ENCODE assay signal across 8 cellular contexts in genomic region chr1:27321813-27322568, GRCh38. TPM values are rescaled to one million over a fixed set of nuclear protein-coding genes. Genes with fewer than 3 reads are reported as not detected.
DNase-seq lines count a peak whose midpoint lies in the region; ATAC-seq, FAIRE-seq and TF ChIP-seq lines count a peak whose summit lies in the region.

TSS of gene TMEM222 (plus strand) at chr1:27322163. CDS start at chr1:27322198, 35 bp downstream.

- H3K36me3 Mint-ChIP-seq in T-helper 2 cell treated with Interferon-gamma antibody and Interleukin-4, amounts not matched to agents 5 μg/mL and 100 μg/mL, for 36 hours (ENCODE audit: low read depth): peaks cover 22% of the 10 kb centered on the region

- peaks cover 19% of the 10 kb centered on the region for H3K4me1 Mint-ChIP-seq in T-helper 2 cell treated with Interferon-gamma antibody and Interleukin-4, amounts not matched to agents 5 μg/mL and 100 μg/mL, for 36 hours (ENCODE audit: low read depth)

- H3K9me3 ChIP-seq in ascending aorta: no peaks in the 10 kb centered on the region
- H3K9me3 ChIP-seq in right atrium auricular region: no peaks in the 10 kb centered on the region

- peak in 2 of 3 experiments; percentile 33 to 40 for TF ChIP-seq CTCF in ascending aorta (IDR thresholded peaks at IDR 0.05)
- peak in 1 of 2 donors; percentile 30 for TF ChIP-seq CTCF in right atrium auricular region (IDR thresholded peaks at IDR 0.05)

- peak within 1 kb of the TSS; percentile 89 to 95 for H3K27ac ChIP-seq in ascending aorta
- H3K27ac ChIP-seq in right atrium auricular region: peak within 1 kb of the TSS; percentile 85 to 90

- H3K36me3 ChIP-seq in ascending aorta (peaks cover 7 to 18% of the 10 kb centered on the region in 2 donors), right atrium auricular region (peaks cover 10% of the 10 kb centered on the region)

- FAIRE-seq in urothelium cell line (lab: Jason Lieb, UNC): peak; percentile 69

- intact Hi-C loops in ascending aorta (cut with DNase I): loop anchor here (1.0 kb wide), 1 partner anchor 43 kb away; no protein-coding TSS in a partner anchor

- H3K27me3 Mint-ChIP-seq in T-helper 2 cell treated with Interferon-gamma antibody and Interleukin-4, amounts not matched to agents 5 μg/mL and 100 μg/mL, for 36 hours (ENCODE audit: low read depth): peaks cover 3% of the 10 kb centered on the region

- peak within 1 kb of the TSS; percentile 85 to 97 for H3K4me3 ChIP-seq in ascending aorta
- peak within 1 kb of the TSS; percentile 74 to 88 for H3K4me3 ChIP-seq in right atrium auricular region

- H3K27me3 ChIP-seq in ascending aorta (no peaks in the 10 kb centered on the region), right atrium auricular region (no peaks in the 10 kb centered on the region)

- H3K4me1 ChIP-seq in ascending aorta: peaks cover 0 to 12% of the 10 kb centered on the region in 2 donors
- peaks cover 0 to 30% of the 10 kb centered on the region in 2 donors for H3K4me1 ChIP-seq in right atrium auricular region

- ATAC-seq in GM18508 (IDR thresholded peaks at IDR 0.05; ENCODE audit: insufficient read depth, unreplicated experiment) (peak; percentile 49), HG02981 (IDR thresholded peaks at IDR 0.05; ENCODE audit: unreplicated experiment) (peak; percentile 94)

- DNase-seq in NCI-H2029 (lab: John Stamatoyannopoulos, UW) (peak; percentile 93), ascending aorta (ENCODE audit: low spot score in 2 of 2) (peak; percentile 88 to 98), right atrium auricular region (ENCODE audit: low spot score) (peak; percentile 97), pulmonary artery endothelial cell (ENCODE audit: low read depth, low spot score) (peak; percentile 89), urothelium cell line (ENCODE audit: low spot score) (peak; percentile 98)
- peak; percentile 99 for DNase-seq in T-helper 2 cell treated with Interferon-gamma antibody and Interleukin-4, amounts not matched to agents 5 μg/mL and 100 μg/mL, for 36 hours (ENCODE audit: low spot score)

- peak within 1 kb of the TSS; percentile 93 for H3K27ac Mint-ChIP-seq in T-helper 2 cell treated with Interferon-gamma antibody and Interleukin-4, amounts not matched to agents 5 μg/mL and 100 μg/mL, for 36 hours

- H3K9me3 Mint-ChIP-seq in T-helper 2 cell treated with Interferon-gamma antibody and Interleukin-4, amounts not matched to agents 5 μg/mL and 100 μg/mL, for 36 hours: no peaks in the 10 kb centered on the region

- H3K4me3 Mint-ChIP-seq in T-helper 2 cell treated with Interferon-gamma antibody and Interleukin-4, amounts not matched to agents 5 μg/mL and 100 μg/mL, for 36 hours: peak within 1 kb of the TSS; percentile 96

RNA-seq across cellular contexts. Expression of gene TMEM222, which starts in this region (rescaled TPM):
- total RNA-seq in ascending aorta (28.6 TPM), right atrium auricular region (10 to 100 TPM; 13.6 to 24.3 TPM), pulmonary artery endothelial cell (26.3 and 33.2 TPM in 2 replicates)

Comparison
In these comparisons a context has a peak if more than half of its experiments do, and no peak if none do; other contexts are left out.
1. Peak in every context shown above with its lines: DNase-seq, ATAC-seq, H3K4me3 ChIP-seq and H3K27ac ChIP-seq.